1 cellular context compared by ENCODE assay signal in the genomic region with DNA sequence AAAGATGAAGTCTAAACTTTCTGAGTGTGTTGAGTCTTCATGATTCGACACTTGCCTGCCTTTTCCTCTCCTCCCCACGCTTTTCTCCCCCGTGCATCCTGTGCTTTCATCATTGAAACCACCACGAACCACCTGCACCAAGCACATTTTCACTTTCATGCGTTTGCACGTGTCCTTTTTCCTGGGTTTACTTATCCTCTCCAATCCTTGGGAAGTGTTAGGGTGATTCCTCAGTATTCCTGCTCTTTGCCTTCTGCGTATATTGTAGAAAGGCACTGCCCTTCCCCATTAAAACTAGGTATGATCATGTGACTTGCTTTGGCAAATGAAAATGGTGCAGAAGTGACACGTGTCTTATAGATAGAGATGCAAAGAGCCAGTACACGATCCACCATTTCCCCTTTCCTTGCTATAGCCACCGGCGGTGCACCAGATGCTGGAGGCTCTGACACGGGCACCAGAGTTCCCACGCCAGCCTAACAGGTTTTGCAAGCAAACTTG.
TF ChIP-seq lines count a peak whose summit lies in the region.

No MANE protein-coding gene starts in this region.

TF ChIP-seq in GM12878, 131 proteins besides CTCF, POLR2A, EP300 and RAD21 (continued from another document and continues in another):
- TF ChIP-seq ZBTB40 (IDR thresholded peaks at IDR 0.05; ENCODE audit: borderline replicate concordance) (no peak), SPI1 (IDR thresholded peaks at IDR 0.05; ENCODE audit: borderline replicate concordance, insufficient read depth, low read depth, low read length) (peak; percentile 32; the same call in 1 of the 2 replicates), YY1 (IDR thresholded peaks at IDR 0.05; ENCODE audit: low read depth, low read length) (peak; percentile 36), STAT1 (conservative IDR thresholded peaks at IDR 0.05) (no peak), EED (IDR thresholded peaks at IDR 0.05; ENCODE audit: low read depth) (peak; percentile 92), ZNF622 (IDR thresholded peaks at IDR 0.05) (no peak), MTA3 (IDR thresholded peaks at IDR 0.05; ENCODE audit: borderline replicate concordance, low read length) (peak; percentile 70; the same call in 1 of the 2 replicates), ZSCAN29 (IDR thresholded peaks at IDR 0.05) (no peak), ZNF207 (IDR thresholded peaks at IDR 0.05; ENCODE audit: borderline replicate concordance) (no peak), ZNF217 (IDR thresholded peaks at IDR 0.05) (no peak), JUND (IDR thresholded peaks at IDR 0.05; ENCODE audit: low read depth, low read length) (no peak), SRF (IDR thresholded peaks at IDR 0.05; ENCODE audit: low read depth in 2 of 2, low read length in 2 of 2) (no peak), JUNB (IDR thresholded peaks at IDR 0.05) (no peak; the same call in 1 of the 2 replicates), KDM1A (IDR thresholded peaks at IDR 0.05; ENCODE audit: borderline replicate concordance) (no peak), RELB (IDR thresholded peaks at IDR 0.05; ENCODE audit: low read depth) (peak; percentile 34; the same call in 1 of the 2 replicates), ATF3 (IDR thresholded peaks at IDR 0.05; ENCODE audit: borderline replicate concordance, extremely low read depth, low read depth, low read length) (0 out of 2 replicates have a peak, but pooled peaks have one; percentile 26), RCOR1 (conservative IDR thresholded peaks at IDR 0.05; ENCODE audit: low read depth, low read length) (0 out of 2 replicates have a peak, but pooled peaks have one; percentile 62), TCF3 (IDR thresholded peaks at IDR 0.05; ENCODE audit: borderline replicate concordance, insufficient read depth, low read depth, low read length) (peak; percentile 77; the same call in 1 of the 2 replicates), STAT3 (IDR thresholded peaks at IDR 0.05; ENCODE audit: low read depth, low read length) (no peak), BCL11A (IDR thresholded peaks at IDR 0.05; ENCODE audit: low read depth, low read length) (peak; percentile 78), FOXM1 (IDR thresholded peaks at IDR 0.05; ENCODE audit: low read depth, low read length) (peak; percentile 75; the same call in 1 of the 2 replicates), LARP7 (IDR thresholded peaks at IDR 0.05) (no peak), POLR2AphosphoS5 (IDR thresholded peaks at IDR 0.05; ENCODE audit: low read length) (no peak), GATAD2B (conservative IDR thresholded peaks at IDR 0.05; ENCODE audit: low read depth) (no peak), ESRRA (IDR thresholded peaks at IDR 0.05; ENCODE audit: low read length) (no peak), E2F8 (IDR thresholded peaks at IDR 0.05; ENCODE audit: low read depth, partially characterized antibody) (no peak), ZNF384 (IDR thresholded peaks at IDR 0.05; ENCODE audit: borderline replicate concordance, low read depth, low read length) (no peak), SREBF2 (IDR thresholded peaks at IDR 0.05; ENCODE audit: low read length) (no peak), BMI1 (IDR thresholded peaks at IDR 0.05; ENCODE audit: borderline replicate concordance) (no peak), YBX1 (IDR thresholded peaks at IDR 0.05) (no peak), BHLHE40 (IDR thresholded peaks at IDR 0.05; ENCODE audit: borderline replicate concordance in 1 of 2, low read depth in 2 of 2, low read length in 1 of 2) (peak; percentile 82 to 86; a peak in 3 of 4 replicates), ZNF24 (IDR thresholded peaks at IDR 0.05) (no peak), BCLAF1 (IDR thresholded peaks at IDR 0.05) (no peak), NR2C2 (IDR thresholded peaks at IDR 0.05; ENCODE audit: borderline replicate concordance, control insufficient read depth, insufficient read length, low read depth) (no peak), HDGF (IDR thresholded peaks at IDR 0.05) (no peak), CEBPB (IDR thresholded peaks at IDR 0.05; ENCODE audit: borderline replicate concordance in 1 of 2, low read depth in 2 of 2, low read length in 2 of 2) (peak in 1 of 2 experiments; percentile 40; a peak in 1 of 4 replicates)
- TF ChIP-seq, protein P1, sequence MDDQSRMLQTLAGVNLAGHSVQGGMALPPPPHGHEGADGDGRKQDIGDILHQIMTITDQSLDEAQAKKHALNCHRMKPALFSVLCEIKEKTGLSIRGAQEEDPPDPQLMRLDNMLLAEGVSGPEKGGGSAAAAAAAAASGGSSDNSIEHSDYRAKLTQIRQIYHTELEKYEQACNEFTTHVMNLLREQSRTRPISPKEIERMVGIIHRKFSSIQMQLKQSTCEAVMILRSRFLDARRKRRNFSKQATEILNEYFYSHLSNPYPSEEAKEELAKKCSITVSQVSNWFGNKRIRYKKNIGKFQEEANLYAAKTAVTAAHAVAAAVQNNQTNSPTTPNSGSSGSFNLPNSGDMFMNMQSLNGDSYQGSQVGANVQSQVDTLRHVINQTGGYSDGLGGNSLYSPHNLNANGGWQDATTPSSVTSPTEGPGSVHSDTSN (IDR thresholded peaks at IDR 0.05; ENCODE audit: insufficient replicate concordance, low read depth, low read length) = no peak
- TF ChIP-seq, protein P2, sequence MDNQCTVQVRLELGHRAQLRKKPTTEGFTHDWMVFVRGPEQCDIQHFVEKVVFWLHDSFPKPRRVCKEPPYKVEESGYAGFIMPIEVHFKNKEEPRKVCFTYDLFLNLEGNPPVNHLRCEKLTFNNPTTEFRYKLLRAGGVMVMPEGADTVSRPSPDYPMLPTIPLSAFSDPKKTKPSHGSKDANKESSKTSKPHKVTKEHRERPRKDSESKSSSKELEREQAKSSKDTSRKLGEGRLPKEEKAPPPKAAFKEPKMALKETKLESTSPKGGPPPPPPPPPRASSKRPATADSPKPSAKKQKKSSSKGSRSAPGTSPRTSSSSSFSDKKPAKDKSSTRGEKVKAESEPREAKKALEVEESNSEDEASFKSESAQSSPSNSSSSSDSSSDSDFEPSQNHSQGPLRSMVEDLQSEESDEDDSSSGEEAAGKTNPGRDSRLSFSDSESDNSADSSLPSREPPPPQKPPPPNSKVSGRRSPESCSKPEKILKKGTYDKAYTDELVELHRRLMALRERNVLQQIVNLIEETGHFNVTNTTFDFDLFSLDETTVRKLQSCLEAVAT (IDR thresholded peaks at IDR 0.05) = no peak
- TF ChIP-seq, protein P3, sequence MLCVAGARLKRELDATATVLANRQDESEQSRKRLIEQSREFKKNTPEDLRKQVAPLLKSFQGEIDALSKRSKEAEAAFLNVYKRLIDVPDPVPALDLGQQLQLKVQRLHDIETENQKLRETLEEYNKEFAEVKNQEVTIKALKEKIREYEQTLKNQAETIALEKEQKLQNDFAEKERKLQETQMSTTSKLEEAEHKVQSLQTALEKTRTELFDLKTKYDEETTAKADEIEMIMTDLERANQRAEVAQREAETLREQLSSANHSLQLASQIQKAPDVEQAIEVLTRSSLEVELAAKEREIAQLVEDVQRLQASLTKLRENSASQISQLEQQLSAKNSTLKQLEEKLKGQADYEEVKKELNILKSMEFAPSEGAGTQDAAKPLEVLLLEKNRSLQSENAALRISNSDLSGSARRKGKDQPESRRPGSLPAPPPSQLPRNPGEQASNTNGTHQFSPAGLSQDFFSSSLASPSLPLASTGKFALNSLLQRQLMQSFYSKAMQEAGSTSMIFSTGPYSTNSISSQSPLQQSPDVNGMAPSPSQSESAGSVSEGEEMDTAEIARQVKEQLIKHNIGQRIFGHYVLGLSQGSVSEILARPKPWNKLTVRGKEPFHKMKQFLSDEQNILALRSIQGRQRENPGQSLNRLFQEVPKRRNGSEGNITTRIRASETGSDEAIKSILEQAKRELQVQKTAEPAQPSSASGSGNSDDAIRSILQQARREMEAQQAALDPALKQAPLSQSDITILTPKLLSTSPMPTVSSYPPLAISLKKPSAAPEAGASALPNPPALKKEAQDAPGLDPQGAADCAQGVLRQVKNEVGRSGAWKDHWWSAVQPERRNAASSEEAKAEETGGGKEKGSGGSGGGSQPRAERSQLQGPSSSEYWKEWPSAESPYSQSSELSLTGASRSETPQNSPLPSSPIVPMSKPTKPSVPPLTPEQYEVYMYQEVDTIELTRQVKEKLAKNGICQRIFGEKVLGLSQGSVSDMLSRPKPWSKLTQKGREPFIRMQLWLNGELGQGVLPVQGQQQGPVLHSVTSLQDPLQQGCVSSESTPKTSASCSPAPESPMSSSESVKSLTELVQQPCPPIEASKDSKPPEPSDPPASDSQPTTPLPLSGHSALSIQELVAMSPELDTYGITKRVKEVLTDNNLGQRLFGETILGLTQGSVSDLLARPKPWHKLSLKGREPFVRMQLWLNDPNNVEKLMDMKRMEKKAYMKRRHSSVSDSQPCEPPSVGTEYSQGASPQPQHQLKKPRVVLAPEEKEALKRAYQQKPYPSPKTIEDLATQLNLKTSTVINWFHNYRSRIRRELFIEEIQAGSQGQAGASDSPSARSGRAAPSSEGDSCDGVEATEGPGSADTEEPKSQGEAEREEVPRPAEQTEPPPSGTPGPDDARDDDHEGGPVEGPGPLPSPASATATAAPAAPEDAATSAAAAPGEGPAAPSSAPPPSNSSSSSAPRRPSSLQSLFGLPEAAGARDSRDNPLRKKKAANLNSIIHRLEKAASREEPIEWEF (IDR thresholded peaks at IDR 0.05; ENCODE audit: insufficient replicate concordance, low read depth, low read length) = no peak
